Comparison of ENCODE assay signal across 24 cellular contexts in the genomic region with DNA sequence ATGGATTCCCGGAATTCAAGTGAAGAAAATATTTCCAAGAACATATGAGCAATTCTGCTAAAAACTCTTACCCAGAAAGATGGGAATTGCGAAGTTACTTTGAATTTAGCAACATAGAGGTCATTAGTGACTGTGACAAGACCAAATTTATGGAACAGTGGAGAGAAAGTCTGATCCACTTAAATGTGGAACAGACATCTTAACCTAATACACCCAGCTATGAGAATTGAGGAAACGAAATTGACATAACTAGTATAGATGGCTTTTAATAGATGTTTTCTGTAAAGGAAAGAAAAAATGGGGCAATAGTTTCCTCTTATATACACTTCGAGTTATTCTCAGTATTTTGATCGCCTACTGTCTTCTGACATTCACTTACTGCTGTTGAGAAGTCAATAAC. TPM values are rescaled to one million over a fixed set of nuclear protein-coding genes. Genes with fewer than 3 reads are reported as not detected.
"Had no signal": no experiment of that assay in that cellular context is flagged by ENCODE, and none has a peak within 500 bp of the region (broad histone marks: within the 10 kb centered on the region; RNA-seq: fewer than 3 reads in every experiment).

No MANE protein-coding gene starts in this region.

- H3K79me2 ChIP-seq: hepatocyte had no signal

- H3K9me3 ChIP-seq: esophagus squamous epithelium, left ventricle myocardium inferior, lower lobe of right lung, ovary, right atrium auricular region, sigmoid colon, uterus had no signal

- H3K4me1 ChIP-seq: esophagus squamous epithelium, left ventricle myocardium inferior, lower lobe of right lung, neural progenitor cell, right atrium auricular region, sigmoid colon, uterus had no signal

- H3K27me3 ChIP-seq: esophagus squamous epithelium, hepatocyte, neural progenitor cell, ovary, right atrium auricular region, sigmoid colon, uterus had no signal

- DNase-seq: dermis blood vessel endothelial cell; esophagus squamous epithelium; foreskin fibroblast; head of caudate nucleus; kidney; left cardiac atrium; left ventricle myocardium inferior; lower lobe of right lung; mesenchymal stem cell; midbrain; nucleus accumbens; ovary; sigmoid colon; stimulated activated CD4-positive, alpha-beta T cell treated with anti-CD3 and anti-CD28 coated beads, Interleukin-12 subunit alpha, Interleukin-12 subunit beta, amount 100 ng/mL, for 4 hours; stimulated activated CD4-positive, alpha-beta T cell treated with anti-CD3 and anti-CD28 coated beads, Interleukin-2, amount 100 ng/mL, for 48 hours; stimulated activated naive CD4-positive, alpha-beta T cell treated with Interleukin-2 at 50 U/mL for 16 hours; trophoblast cell; uterus had no signal

- H3K27ac ChIP-seq: esophagus squamous epithelium, hepatocyte, left ventricle myocardium inferior, lower lobe of right lung, neural progenitor cell, ovary, right atrium auricular region, sigmoid colon, skin epidermis, uterus had no signal

- H3K9ac ChIP-seq: neural progenitor cell had no signal

- ATAC-seq: left cardiac atrium; natural killer cell treated with Interleukin-12 subunit alpha and Interleukin-12 subunit beta and Interleukin-15 and Interleukin-18, amount 100 ng/mL, for 72 hours had no signal

- H2AFZ ChIP-seq: hepatocyte, neural progenitor cell had no signal

- H3K4me2 ChIP-seq: hepatocyte, neural progenitor cell had no signal

- H3K4me3 ChIP-seq: esophagus squamous epithelium, hepatocyte, left ventricle myocardium inferior, lower lobe of right lung, neural progenitor cell, ovary, right atrium auricular region, sigmoid colon, skin epidermis, uterus had no signal

- H3K36me3 ChIP-seq: esophagus squamous epithelium, left ventricle myocardium inferior, lower lobe of right lung, neural progenitor cell, ovary, right atrium auricular region, sigmoid colon, uterus had no signal

RNA-seq across cellular contexts. Expression of a gene that starts 4.6 kb away (rescaled TPM):
- total RNA-seq: dermis blood vessel endothelial cell; epithelial cell of proximal tubule; natural killer cell treated with Interleukin-12 subunit alpha and Interleukin-12 subunit beta and Interleukin-15 and Interleukin-18, amount 100 ng/mL, for 72 hours had no signal
- polyA plus RNA-seq: hepatocyte had no signal
